In the genomic region with DNA sequence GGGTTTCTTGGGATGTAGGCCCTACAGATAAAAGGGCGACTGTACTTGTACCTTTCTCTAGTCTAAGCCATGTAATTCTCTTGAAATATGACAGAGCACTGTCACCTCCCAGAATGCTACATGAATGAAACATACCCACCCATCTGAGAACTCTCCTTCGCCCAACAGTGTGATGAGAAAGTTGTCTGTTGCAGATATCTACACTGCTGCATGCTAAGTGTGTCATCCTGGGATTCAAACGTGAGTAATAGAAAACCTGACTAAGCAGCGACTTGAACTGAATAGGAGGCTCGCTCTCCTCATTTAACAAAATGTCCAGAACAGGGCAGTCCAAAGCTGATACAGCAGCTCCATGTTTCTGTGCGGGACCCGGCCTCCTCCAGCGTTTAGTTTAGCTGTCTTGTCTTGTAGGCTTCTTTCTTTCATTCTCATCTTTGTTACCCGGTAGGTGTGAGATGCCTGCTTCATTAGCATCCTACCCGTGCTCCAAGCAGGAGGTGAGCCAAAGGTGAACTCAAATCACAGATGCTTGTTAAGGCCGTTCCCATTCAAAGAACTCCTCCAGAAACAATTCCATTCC, we compare ENCODE assay signal across 17 cellular contexts.
A peak's percentile ranks its signal among the peaks of the same experiment; 100 is the strongest.
DNase-seq lines count a peak whose midpoint lies in the region; ATAC-seq lines count a peak whose summit lies in the region.
"Had no signal": no experiment of that assay in that cellular context is flagged by ENCODE, and none has a peak within 500 bp of the region (broad histone marks: within the 10 kb centered on the region; RNA-seq: fewer than 3 reads in every experiment).

No MANE protein-coding gene starts in this region.

- peaks cover 0 to 13% of the 10 kb centered on the region in 2 donors for H3K4me1 ChIP-seq in neuronal stem cell (ENCODE audit: control insufficient read depth in 2 of 2, insufficient read depth in 1 of 2, low read depth in 1 of 2, low read length in 2 of 2)

- H3K9ac ChIP-seq in neuronal stem cell (ENCODE audit: low read depth, low read length, poor library complexity): no peak overlapping the region

- peak overlapping the region; percentile 42 for H3K27ac Mint-ChIP-seq in activated CD4-positive, alpha-beta T cell treated with anti-CD3 and anti-CD28 coated beads, Interleukin-2, amount 10 ng/mL, durations not matched to agents 24 days and 14 days
- H3K27ac Mint-ChIP-seq in activated CD4-positive, alpha-beta T cell treated with anti-CD3 and anti-CD28 coated beads, Interleukin-2, amount 10 ng/mL, durations not matched to agents 7 days and 5 days: no peak overlapping the region
- peak overlapping the region in 1 of 2 donors; percentile 85 for H3K27ac Mint-ChIP-seq in activated naive CD4-positive, alpha-beta T cell treated with anti-CD3 and anti-CD28 coated beads, Interleukin-2, amount 50 U/mL, for 72 hours
- H3K27ac Mint-ChIP-seq: mesothelial cell of epicardium had no signal

- H3K9me3 Mint-ChIP-seq in activated CD4-positive, alpha-beta T cell treated with anti-CD3 and anti-CD28 coated beads, Interleukin-2, amount 10 ng/mL, durations not matched to agents 24 days and 14 days: no peaks in the 10 kb centered on the region
- H3K9me3 Mint-ChIP-seq in activated CD4-positive, alpha-beta T cell treated with anti-CD3 and anti-CD28 coated beads, Interleukin-2, amount 10 ng/mL, durations not matched to agents 7 days and 5 days: peaks cover 2% of the 10 kb centered on the region
- H3K9me3 Mint-ChIP-seq in activated naive CD4-positive, alpha-beta T cell treated with anti-CD3 and anti-CD28 coated beads, Interleukin-2, amount 50 U/mL, for 72 hours: peaks cover 0 to 4% of the 10 kb centered on the region in 2 donors
- H3K9me3 Mint-ChIP-seq: mesothelial cell of epicardium had no signal

- no peak overlapping the region for H3K4me2 ChIP-seq in neuronal stem cell (ENCODE audit: insufficient read depth, low read length, poor library complexity, severe bottlenecking)

- no peak overlapping the region for H2AFZ ChIP-seq in neuronal stem cell (ENCODE audit: low read length)

- H2AK5ac ChIP-seq in neuronal stem cell (ENCODE audit: low read depth, low read length): no peak overlapping the region

- DNase-seq in activated CD4-positive, alpha-beta T cell treated with anti-CD3 and anti-CD28 coated beads, Interleukin-2, amount 10 ng/mL, durations not matched to agents 24 days and 14 days: no peak
- no peak for DNase-seq in activated CD4-positive, alpha-beta T cell treated with anti-CD3 and anti-CD28 coated beads, Interleukin-2, amount 10 ng/mL, durations not matched to agents 7 days and 5 days
- DNase-seq in HCEC 1CT: peak; percentile 70
- DNase-seq in activated naive CD4-positive, alpha-beta T cell treated with anti-CD3 and anti-CD28 coated beads, Interleukin-2, amount 50 U/mL, for 72 hours (ENCODE audit: low spot score in 2 of 2): no peak
- peak; percentile 30 to 33 for DNase-seq in stimulated activated CD4-positive, alpha-beta T cell treated with anti-CD3 and anti-CD28 coated beads, Interleukin-15, amount 100 ng/mL, for 48 hours (ENCODE audit: low read depth in 2 of 2)
- no peak for DNase-seq in effector CD8-positive, alpha-beta T cell (lab: John Stamatoyannopoulos, UW)
- DNase-seq in neuronal stem cell (ENCODE audit: low spot score): no peak
- DNase-seq: activated CD4-positive, alpha-beta T cell treated with anti-CD3 and anti-CD28 coated beads, Interleukin-2, amount 50 U/mL, for 1 hour; head of caudate nucleus; islet precursor cell; NCI-H1048; NCI-H82 had no signal

- no peak overlapping the region for H2BK12ac ChIP-seq in neuronal stem cell (ENCODE audit: low read length)

- H3K36me3 ChIP-seq in neuronal stem cell (replicated peaks in 1 of 2; ENCODE audit: control insufficient read depth in 2 of 2, insufficient read depth in 2 of 2, low read length in 2 of 2): no peaks in the 10 kb centered on the region

- H4K91ac ChIP-seq in neuronal stem cell (ENCODE audit: low read depth, low read length, poor library complexity): no peak overlapping the region

- H3K27ac ChIP-seq in neuronal stem cell (replicated peaks; ENCODE audit: low read length): no peak overlapping the region
- H3K27ac ChIP-seq: epithelial cell of prostate had no signal

- no peak overlapping the region for H3K23ac ChIP-seq in neuronal stem cell (ENCODE audit: low read depth, low read length, poor library complexity)

- no peak overlapping the region for H3K4ac ChIP-seq in neuronal stem cell (ENCODE audit: low read length)

- CTCF ChIA-PET in activated CD4-positive, alpha-beta T cell treated with anti-CD3 and anti-CD28 coated beads, Interleukin-2, amount 10 ng/mL, durations not matched to agents 7 days and 5 days (lab: Charles Lee): interaction anchor here (0.6 kb wide), 1 partner anchor 51 kb away, joined by 3 read pairs; no protein-coding TSS in a partner anchor

- H3K14ac ChIP-seq in neuronal stem cell (ENCODE audit: low read length): no peak overlapping the region

- H3K27me3 ChIP-seq in neuronal stem cell (ENCODE audit: control insufficient read depth in 3 of 3, insufficient read depth in 3 of 3, low read depth in 1 of 3, low read length in 3 of 3): no peaks in the 10 kb centered on the region

- peaks cover 68% of the 10 kb centered on the region for H3K4me1 Mint-ChIP-seq in activated CD4-positive, alpha-beta T cell treated with anti-CD3 and anti-CD28 coated beads, Interleukin-2, amount 10 ng/mL, durations not matched to agents 24 days and 14 days
- peaks cover 74% of the 10 kb centered on the region for H3K4me1 Mint-ChIP-seq in activated CD4-positive, alpha-beta T cell treated with anti-CD3 and anti-CD28 coated beads, Interleukin-2, amount 10 ng/mL, durations not matched to agents 7 days and 5 days
- H3K4me1 Mint-ChIP-seq: mesothelial cell of epicardium had no signal

- ATAC-seq in activated naive CD4-positive, alpha-beta T cell treated with anti-CD3 and anti-CD28 coated beads, Interleukin-2, amount 50 U/mL, for 72 hours: peak; percentile 62 to 64
- ATAC-seq in HG02973 (IDR thresholded peaks at IDR 0.05; ENCODE audit: unreplicated experiment): no peak
- ATAC-seq: Right ventricle myocardium inferior, sciatic nerve had no signal

- no peak overlapping the region for H2BK120ac ChIP-seq in neuronal stem cell (ENCODE audit: low read depth, low read length)

- no peaks in the 10 kb centered on the region for H3K9me3 ChIP-seq in neuronal stem cell (replicated peaks in 1 of 2; ENCODE audit: control insufficient read depth in 2 of 2, insufficient read depth in 1 of 2, low read depth in 1 of 2, low read length in 2 of 2)

- H3K18ac ChIP-seq in neuronal stem cell (ENCODE audit: low read length): no peak overlapping the region

- no peaks in the 10 kb centered on the region for H3K27me3 Mint-ChIP-seq in activated CD4-positive, alpha-beta T cell treated with anti-CD3 and anti-CD28 coated beads, Interleukin-2, amount 10 ng/mL, durations not matched to agents 24 days and 14 days
- no peaks in the 10 kb centered on the region for H3K27me3 Mint-ChIP-seq in activated CD4-positive, alpha-beta T cell treated with anti-CD3 and anti-CD28 coated beads, Interleukin-2, amount 10 ng/mL, durations not matched to agents 7 days and 5 days

- H4K8ac ChIP-seq in neuronal stem cell (ENCODE audit: low read depth, low read length): no peak overlapping the region

- no peaks in the 10 kb centered on the region for H3K79me1 ChIP-seq in neuronal stem cell (ENCODE audit: low read depth, low read length)

- H2BK5ac ChIP-seq in neuronal stem cell (ENCODE audit: low read length): no peak overlapping the region

- no peak overlapping the region for H3K4me3 ChIP-seq in neuronal stem cell (ENCODE audit: low read length in 2 of 2)

- H3K36me3 Mint-ChIP-seq in activated CD4-positive, alpha-beta T cell treated with anti-CD3 and anti-CD28 coated beads, Interleukin-2, amount 10 ng/mL, durations not matched to agents 24 days and 14 days (ENCODE audit: low read depth): peaks cover 44% of the 10 kb centered on the region
- peaks cover 42% of the 10 kb centered on the region for H3K36me3 Mint-ChIP-seq in activated CD4-positive, alpha-beta T cell treated with anti-CD3 and anti-CD28 coated beads, Interleukin-2, amount 10 ng/mL, durations not matched to agents 7 days and 5 days (ENCODE audit: low read depth)
- peaks cover 0 to 46% of the 10 kb centered on the region in 2 donors for H3K36me3 Mint-ChIP-seq in activated naive CD4-positive, alpha-beta T cell treated with anti-CD3 and anti-CD28 coated beads, Interleukin-2, amount 50 U/mL, for 72 hours

- no peak overlapping the region for H2BK15ac ChIP-seq in neuronal stem cell (ENCODE audit: low read length)

- POLR2A ChIA-PET in activated CD4-positive, alpha-beta T cell treated with anti-CD3 and anti-CD28 coated beads, Interleukin-2, amount 10 ng/mL, durations not matched to agents 7 days and 5 days (lab: Charles Lee): no interaction called here

- H3K4me3 Mint-ChIP-seq in activated CD4-positive, alpha-beta T cell treated with anti-CD3 and anti-CD28 coated beads, Interleukin-2, amount 10 ng/mL, durations not matched to agents 24 days and 14 days: no peak overlapping the region
- H3K4me3 Mint-ChIP-seq in activated CD4-positive, alpha-beta T cell treated with anti-CD3 and anti-CD28 coated beads, Interleukin-2, amount 10 ng/mL, durations not matched to agents 7 days and 5 days: no peak overlapping the region
- H3K4me3 Mint-ChIP-seq: mesothelial cell of epicardium had no signal

- intact Hi-C loops in activated CD4-positive, alpha-beta T cell treated with anti-CD3 and anti-CD28 coated beads, Interleukin-2, amount 10 ng/mL, durations not matched to agents 24 days and 14 days (cut with micrococcal nuclease): loop anchor here (5.0 kb wide), 2 partner anchors 117 to 153 kb away; no protein-coding TSS in a partner anchor

- WGBS in neuronal stem cell (ENCODE audit: extremely low coverage in 2 of 2, insufficient read length in 2 of 2, insufficient replicate concordance in 1 of 2), 2 donors: no CpG with 5 or more reads among the region's 11 CpGs

Comparison
In these comparisons a context has a peak if more than half of its experiments do, and no peak if none do; other contexts are left out.
1. DNase-seq: peak in HCEC 1CT (single experiment) and stimulated activated CD4-positive, alpha-beta T cell treated with anti-CD3 and anti-CD28 coated beads, Interleukin-15, amount 100 ng/mL, for 48 hours (2 of 2); none in activated CD4-positive, alpha-beta T cell treated with anti-CD3 and anti-CD28 coated beads, Interleukin-2, amount 10 ng/mL, durations not matched to agents 24 days and 14 days (single experiment), activated CD4-positive, alpha-beta T cell treated with anti-CD3 and anti-CD28 coated beads, Interleukin-2, amount 10 ng/mL, durations not matched to agents 7 days and 5 days (single experiment), activated naive CD4-positive, alpha-beta T cell treated with anti-CD3 and anti-CD28 coated beads, Interleukin-2, amount 50 U/mL, for 72 hours (0 of 2), effector CD8-positive, alpha-beta T cell (single experiment) and neuronal stem cell (single experiment).